Comparison of ENCODE assay signal across 10 cellular contexts in the genomic region with DNA sequence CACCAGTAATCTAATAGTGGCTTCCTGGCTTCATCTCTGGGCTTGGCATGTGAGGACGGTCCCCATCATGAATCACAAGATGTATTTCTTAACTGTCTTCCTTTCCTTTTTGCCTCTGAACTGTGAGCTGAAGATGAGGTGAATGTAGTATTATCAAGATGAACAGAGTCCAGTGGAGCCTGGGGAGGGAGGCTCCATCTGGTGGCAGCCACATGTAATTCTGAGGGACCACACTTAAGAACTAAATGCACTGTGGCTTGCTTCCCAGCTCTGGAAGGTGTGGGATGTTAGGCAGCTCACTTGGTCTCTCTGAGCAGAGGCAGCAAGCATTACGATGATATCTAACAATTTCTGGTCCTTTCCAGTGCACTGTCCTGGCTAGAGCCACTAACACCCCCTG.
DNase-seq lines count a peak whose midpoint lies in the region; ATAC-seq, FAIRE-seq and TF ChIP-seq lines count a peak whose summit lies in the region.
"Had no signal": no experiment of that assay in that cellular context is flagged by ENCODE, and none has a peak within 500 bp of the region (broad histone marks: within the 10 kb centered on the region; RNA-seq: fewer than 3 reads in every experiment).

No MANE protein-coding gene starts in this region.

- in situ Hi-C loops in G401 (cut with HindIII; ENCODE audit: low sequenced_read_pairs), result no loop called here

- no peak overlapping the region for H3K4me3 Mint-ChIP-seq in neural crest cell
- H3K4me3 Mint-ChIP-seq: activated naive CD8-positive, alpha-beta T cell treated with anti-CD3 and anti-CD28 coated beads, Interleukin-2, amount 10 ng/mL, durations not matched to agents 7 days and 5 days had no signal

- no peak overlapping the region for H3K27ac Mint-ChIP-seq in neural crest cell (ENCODE audit: unreplicated experiment)
- H3K27ac Mint-ChIP-seq: activated naive CD8-positive, alpha-beta T cell treated with anti-CD3 and anti-CD28 coated beads, Interleukin-2, amount 10 ng/mL, durations not matched to agents 7 days and 5 days had no signal

- peak; percentile 74 for TF ChIP-seq CTCF in neural crest cell (conservative IDR thresholded peaks at IDR 0.05)

- no peaks in the 10 kb centered on the region for H3K36me3 Mint-ChIP-seq in neural crest cell (ENCODE audit: low read depth)
- H3K36me3 Mint-ChIP-seq: activated naive CD8-positive, alpha-beta T cell treated with anti-CD3 and anti-CD28 coated beads, Interleukin-2, amount 10 ng/mL, durations not matched to agents 7 days and 5 days had no signal

- FAIRE-seq in endometrium (lab: Jason Lieb, UNC), result peak; percentile 54

- no peaks in the 10 kb centered on the region for H3K9me3 Mint-ChIP-seq in neural crest cell
- H3K9me3 Mint-ChIP-seq: activated naive CD8-positive, alpha-beta T cell treated with anti-CD3 and anti-CD28 coated beads, Interleukin-2, amount 10 ng/mL, durations not matched to agents 7 days and 5 days had no signal

- ATAC-seq in GM21825 (IDR thresholded peaks at IDR 0.05; ENCODE audit: unreplicated experiment) (no peak), GM19467 (IDR thresholded peaks at IDR 0.05; ENCODE audit: unreplicated experiment) (no peak)

- DNase-seq in G401 (ENCODE audit: low spot score) (peak; percentile 44), NAMALWA (ENCODE audit: low spot score) (peak; percentile 13), neural crest cell (ENCODE audit: low read depth, low spot score) (peak; percentile 15), NCI-H510A (lab: John Stamatoyannopoulos, UW) (no peak)
- DNase-seq in activated CD4-positive, CD25-positive, alpha-beta regulatory T cell (lab: John Stamatoyannopoulos, UW), result no peak
- DNase-seq: activated naive CD8-positive, alpha-beta T cell treated with anti-CD3 and anti-CD28 coated beads, Interleukin-2, amount 10 ng/mL, durations not matched to agents 7 days and 5 days; NCI-H526 treated with DMSO at 0.1 percent for 48 hours had no signal

- peaks cover 20% of the 10 kb centered on the region for H3K27me3 Mint-ChIP-seq in neural crest cell (ENCODE audit: low read depth)

- peaks cover 4% of the 10 kb centered on the region for H3K4me1 Mint-ChIP-seq in neural crest cell

Comparison
In these comparisons a context has a peak if more than half of its experiments do, and no peak if none do; other contexts are left out.
1. DNase-seq: peak in G401 (single experiment), NAMALWA (single experiment) and neural crest cell (single experiment); none in NCI-H510A (single experiment) and activated CD4-positive, CD25-positive, alpha-beta regulatory T cell (0 of 4).